In the genomic region with DNA sequence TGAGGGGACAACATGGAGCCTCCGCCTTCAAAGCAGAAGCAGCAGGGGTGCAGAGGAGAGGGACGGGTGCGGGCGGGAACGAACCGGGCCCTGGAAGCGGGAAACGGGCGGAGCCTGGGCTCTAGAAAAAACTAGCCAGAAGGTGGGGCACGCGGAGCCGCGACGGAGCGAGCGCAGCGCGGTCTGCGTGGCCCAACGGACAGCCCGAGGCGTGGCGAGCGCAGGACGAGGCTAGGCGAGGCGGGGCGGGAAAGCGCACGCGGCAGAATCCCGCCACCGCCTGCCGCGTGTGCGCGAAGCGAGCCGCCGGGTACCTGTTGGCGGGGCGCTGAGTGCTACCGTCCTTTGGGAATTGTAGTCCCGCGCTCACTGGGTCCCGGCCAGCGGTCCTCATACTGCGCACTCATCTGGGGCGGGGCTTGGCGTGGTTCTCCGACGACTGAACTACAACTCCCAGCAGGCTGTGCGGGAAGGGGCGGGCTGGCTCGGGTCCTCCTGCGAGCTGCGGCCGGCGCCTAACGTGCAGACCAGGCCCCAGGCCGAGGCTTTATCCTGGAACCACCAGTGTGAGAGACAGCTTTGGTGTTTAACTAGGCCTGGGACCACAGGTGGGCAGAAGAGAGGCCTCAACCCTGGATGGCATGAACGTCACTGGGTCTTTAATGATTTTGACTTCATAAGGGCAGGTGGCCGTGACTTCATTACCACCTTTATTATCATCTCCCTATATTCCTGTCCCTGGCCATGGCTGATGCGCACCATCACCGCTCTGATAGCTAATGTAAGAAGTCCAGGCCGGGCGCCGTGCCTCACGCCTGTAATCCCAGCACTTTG, we compare ENCODE assay signal across 8 cellular contexts. TPM values are rescaled to one million over a fixed set of nuclear protein-coding genes. Genes with fewer than 3 reads are reported as not detected.
DNase-seq lines count a peak whose midpoint lies in the region; ATAC-seq lines count a peak whose summit lies in the region.

A gene with protein sequence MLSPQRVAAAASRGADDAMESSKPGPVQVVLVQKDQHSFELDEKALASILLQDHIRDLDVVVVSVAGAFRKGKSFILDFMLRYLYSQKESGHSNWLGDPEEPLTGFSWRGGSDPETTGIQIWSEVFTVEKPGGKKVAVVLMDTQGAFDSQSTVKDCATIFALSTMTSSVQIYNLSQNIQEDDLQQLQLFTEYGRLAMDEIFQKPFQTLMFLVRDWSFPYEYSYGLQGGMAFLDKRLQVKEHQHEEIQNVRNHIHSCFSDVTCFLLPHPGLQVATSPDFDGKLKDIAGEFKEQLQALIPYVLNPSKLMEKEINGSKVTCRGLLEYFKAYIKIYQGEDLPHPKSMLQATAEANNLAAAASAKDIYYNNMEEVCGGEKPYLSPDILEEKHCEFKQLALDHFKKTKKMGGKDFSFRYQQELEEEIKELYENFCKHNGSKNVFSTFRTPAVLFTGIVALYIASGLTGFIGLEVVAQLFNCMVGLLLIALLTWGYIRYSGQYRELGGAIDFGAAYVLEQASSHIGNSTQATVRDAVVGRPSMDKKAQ (minus strand): TSS at position 55 of the 834 bp plus-strand sequence. CDS start 41 bp downstream, at position 14.

- H2BK5ac ChIP-seq in mesendoderm (ENCODE audit: low read length) = no peak within 1 kb of the TSS

- H3K18ac ChIP-seq in mesendoderm (ENCODE audit: low read length) = peak within 1 kb of the TSS; percentile 98

- H3K4me1 ChIP-seq in endocrine pancreas (ENCODE audit: control insufficient read depth, insufficient read depth, low read length) (no peaks in the 10 kb centered on the region), mesendoderm (ENCODE audit: control insufficient read depth, low read depth, low read length) (no peaks in the 10 kb centered on the region)

- peak within 1 kb of the TSS; percentile 3 for H3K27ac ChIP-seq in mesendoderm (ENCODE audit: low read depth, low read length)

- ATAC-seq in GM21367 (IDR thresholded peaks at IDR 0.05; ENCODE audit: unreplicated experiment) = peak; percentile 86

- peak within 1 kb of the TSS; percentile 93 for H3K4ac ChIP-seq in mesendoderm (ENCODE audit: low read depth, low read length)

- H3K56ac ChIP-seq in mesendoderm (ENCODE audit: low read length) = peak within 1 kb of the TSS; percentile 91

- H2BK120ac ChIP-seq in mesendoderm (ENCODE audit: low read depth, low read length) = peak within 1 kb of the TSS; percentile 55

- peak within 1 kb of the TSS; percentile 48 for H3K9ac ChIP-seq in endocrine pancreas (ENCODE audit: control insufficient read depth, insufficient read depth, low read length)
- H3K9ac ChIP-seq in mesendoderm (ENCODE audit: low read length) = peak within 1 kb of the TSS; percentile 79

- no peak within 1 kb of the TSS for H2AK5ac ChIP-seq in mesendoderm (ENCODE audit: low read length)

- H3K27me3 ChIP-seq in endocrine pancreas (ENCODE audit: control insufficient read depth, insufficient read depth, low read length) = no peaks in the 10 kb centered on the region
- H3K27me3 ChIP-seq in mesendoderm (ENCODE audit: insufficient read depth, low read length, poor library complexity) = no peaks in the 10 kb centered on the region

- H4K8ac ChIP-seq in mesendoderm (ENCODE audit: low read depth, low read length) = peak within 1 kb of the TSS; percentile 43

- H3K4me3 ChIP-seq in endocrine pancreas (ENCODE audit: control insufficient read depth, insufficient read depth, low read length) (peak within 1 kb of the TSS; percentile 79), mesendoderm (ENCODE audit: low read length) (peak within 1 kb of the TSS; percentile 41)

- H3K23ac ChIP-seq in mesendoderm (ENCODE audit: low read length) = no peak within 1 kb of the TSS

- H2BK15ac ChIP-seq in mesendoderm (replicated peaks; ENCODE audit: low read depth) = no peak within 1 kb of the TSS

- H4K5ac ChIP-seq in mesendoderm (ENCODE audit: low read length) = no peak within 1 kb of the TSS

- peak; percentile 96 for DNase-seq in COLO829 (ENCODE audit: low spot score)
- peak; percentile 92 for DNase-seq in HT1080 (ENCODE audit: low read depth)
- DNase-seq in NOMO-1 treated with dmso at 0.1 percent for 144 hours (lab: John Stamatoyannopoulos, UW; ENCODE audit: unreplicated experiment) = peak; percentile 97
- DNase-seq in activated CD8-positive, alpha-beta memory T cell treated with anti-CD3 and anti-CD28 coated beads, Interleukin-2, amount 50 U/mL, for 1 hour (ENCODE audit: extremely low read depth) = peak; percentile 88
- peak; percentile 99 for DNase-seq in mesendoderm
- peak; percentile 94 for DNase-seq in stimulated activated CD8-positive, alpha-beta memory T cell treated with anti-CD3 and anti-CD28 coated beads, Interleukin-12 subunit alpha, Interleukin-12 subunit beta, amount 100 ng/mL, for 4 hours (ENCODE audit: low read depth)

- H3K4me2 ChIP-seq in mesendoderm (ENCODE audit: low read length) = peak within 1 kb of the TSS; percentile 72

- no peaks in the 10 kb centered on the region for H3K79me1 ChIP-seq in mesendoderm (ENCODE audit: low read length)

- peaks cover 2% of the 10 kb centered on the region for H3K79me2 ChIP-seq in mesendoderm (ENCODE audit: control insufficient read depth, insufficient read depth, low read length)

- H3K9me3 ChIP-seq in endocrine pancreas (ENCODE audit: control insufficient read depth, low read length) = no peaks in the 10 kb centered on the region

- H3K36me3 ChIP-seq in endocrine pancreas (ENCODE audit: control insufficient read depth, insufficient read depth, low read length) (no peaks in the 10 kb centered on the region), mesendoderm (ENCODE audit: control insufficient read depth, insufficient read depth, low read length) (no peaks in the 10 kb centered on the region)

- no CpG with 5 or more reads among the region's 69 CpGs for WGBS in mesendoderm (ENCODE audit: extremely low coverage, insufficient coverage, low lambda C conversion rate)

RNA-seq across cellular contexts. Expression of the gene that starts here (rescaled TPM):
- total RNA-seq in HT1080 (2014; rRNA removed; shearing (Covaris generic)) = 17.6 and 21.1 TPM in 2 replicates
- polyA plus RNA-seq in HT1080 (2015; cell fraction: cytosol; rRNA removed) = 19.2 and 22.9 TPM in 2 replicates
- 24.1 and 28.1 TPM in 2 replicates for polyA plus RNA-seq in HT1080 (2015; cell fraction: nucleus; rRNA removed)
- polyA plus RNA-seq in mesendoderm (2013, experiment 1 of 2) = 10.2 TPM
- 9.7 TPM for polyA plus RNA-seq in mesendoderm (2013, experiment 2 of 2)

Comparison
In these comparisons a context has a peak if more than half of its experiments do, and no peak if none do; other contexts are left out.
1. Peak in every context shown above with its lines: DNase-seq, ATAC-seq, H3K4me3 ChIP-seq and H3K27ac ChIP-seq.